ENCODE assay signal across 7 cellular contexts in genomic region chr5:7850533-7851239, GRCh38. TPM values are rescaled to one million over a fixed set of nuclear protein-coding genes. Genes with fewer than 3 reads are reported as not detected.
A peak's percentile ranks its signal among the peaks of the same experiment; 100 is the strongest.
DNase-seq lines count a peak whose midpoint lies in the region; ATAC-seq and TF ChIP-seq lines count a peak whose summit lies in the region.

Gene CFAP90, minus strand, starts transcription at chr5:7851133. Its CDS starts 112 bp downstream, at chr5:7851021.

- no peaks in the 10 kb centered on the region for H3K79me2 ChIP-seq in mammary epithelial cell (ENCODE audit: insufficient read depth, low read length)

- H3K27ac ChIP-seq in mammary epithelial cell (ENCODE audit: insufficient read depth, low read depth, low read length) = no peak within 1 kb of the TSS

- H3K4me3 ChIP-seq in mammary epithelial cell (replicated peaks in 1 of 3; ENCODE audit: insufficient read depth in 1 of 3, low read depth in 2 of 3, low read length in 3 of 3) = peak within 1 kb of the TSS in 2 of 3 experiments; percentile 43

- intact Hi-C loops in mammary epithelial cell (cut with micrococcal nuclease) = no loop called here

- dilution Hi-C loops in mammary epithelial cell (cut with HindIII; ENCODE audit: low sequenced_read_pairs) = no loop called here

- H3K27ac Mint-ChIP-seq in stimulated activated effector memory CD8-positive, alpha-beta T cell treated with anti-CD3 and anti-CD28 coated beads, Interleukin-12 subunit alpha, Interleukin-12 subunit beta, amount 100 ng/mL, for 72 hours = no peak within 1 kb of the TSS

- TF ChIP-seq CTCF in mammary epithelial cell (conservative IDR thresholded peaks at IDR 0.05 in 1 of 2, IDR thresholded peaks at IDR 0.05 in 1 of 2; ENCODE audit: extremely low read depth in 1 of 2, insufficient read depth in 1 of 2, low read depth in 1 of 2, low read length in 2 of 2) = peak in 1 of 2 donors; percentile 32

- peaks cover 2% of the 10 kb centered on the region for H3K9me3 Mint-ChIP-seq in stimulated activated effector memory CD8-positive, alpha-beta T cell treated with anti-CD3 and anti-CD28 coated beads, Interleukin-12 subunit alpha, Interleukin-12 subunit beta, amount 100 ng/mL, for 72 hours

- H4K20me1 ChIP-seq in mammary epithelial cell (ENCODE audit: insufficient read depth, low read length) = no peaks in the 10 kb centered on the region

- DNase-seq in G401 (ENCODE audit: low spot score) (peak; percentile 8), NCI-H510A treated with DMSO at 0.1 percent for 48 hours (lab: John Stamatoyannopoulos, UW) (peak; percentile 57), mammary epithelial cell (no peak), iris pigment epithelial cell (ENCODE audit: low read depth) (peak; percentile 57)
- no peak for DNase-seq in stimulated activated effector memory CD8-positive, alpha-beta T cell treated with anti-CD3 and anti-CD28 coated beads, Interleukin-12 subunit alpha, Interleukin-12 subunit beta, amount 100 ng/mL, for 72 hours (ENCODE audit: low spot score in 2 of 2)

- peak within 1 kb of the TSS; percentile 70 for H3K4me3 Mint-ChIP-seq in stimulated activated effector memory CD8-positive, alpha-beta T cell treated with anti-CD3 and anti-CD28 coated beads, Interleukin-12 subunit alpha, Interleukin-12 subunit beta, amount 100 ng/mL, for 72 hours

- H3K4me2 ChIP-seq in mammary epithelial cell (ENCODE audit: insufficient read depth, low read depth, low read length) = peak within 1 kb of the TSS; percentile 87

- CTCF ChIA-PET in mammary epithelial cell (lab: Charles Lee; ENCODE audit: low non-redundant PET) = no interaction called here

- H3K27me3 ChIP-seq in mammary epithelial cell (ENCODE audit: insufficient read depth, low read length) = peaks cover 7% of the 10 kb centered on the region

- in situ Hi-C loops in G401 (cut with HindIII; ENCODE audit: low sequenced_read_pairs) (no loop called here), mammary epithelial cell (cut with MboI; ENCODE audit: low sequenced_read_pairs in 2 of 2) (loop anchor here in 1 of 2 donors (25.0 kb wide), 1 partner anchor 1088 kb away; no protein-coding TSS in a partner anchor)

- BruUV-seq in mammary epithelial cell (replicated peaks; lab: Mats Ljungman, UMichigan) = no TSS peak

- H3K36me3 Mint-ChIP-seq in stimulated activated effector memory CD8-positive, alpha-beta T cell treated with anti-CD3 and anti-CD28 coated beads, Interleukin-12 subunit alpha, Interleukin-12 subunit beta, amount 100 ng/mL, for 72 hours = no peaks in the 10 kb centered on the region

- H3K9ac ChIP-seq in mammary epithelial cell (ENCODE audit: insufficient read depth, low read length) = no peak within 1 kb of the TSS

- H2AFZ ChIP-seq in mammary epithelial cell (ENCODE audit: low read depth, low read length) = peak within 1 kb of the TSS; percentile 82

- WGBS in mammary epithelial cell (ENCODE audit: low coverage, missing lambda C conversion rate) = 11% methylated on average over 3 of the region's 70 CpGs

- H3K36me3 ChIP-seq in mammary epithelial cell (ENCODE audit: insufficient read depth, low read length) = no peaks in the 10 kb centered on the region

- ATAC-seq in stimulated activated effector memory CD8-positive, alpha-beta T cell treated with anti-CD3 and anti-CD28 coated beads, Interleukin-12 subunit alpha, Interleukin-12 subunit beta, amount 100 ng/mL, for 72 hours = peak; percentile 34
- ATAC-seq in HG02970 (IDR thresholded peaks at IDR 0.05; ENCODE audit: low FRiP score, unreplicated experiment) (no peak), HG03571 (IDR thresholded peaks at IDR 0.05; ENCODE audit: unreplicated experiment) (no peak)

- peaks cover 17% of the 10 kb centered on the region for H3K4me1 Mint-ChIP-seq in stimulated activated effector memory CD8-positive, alpha-beta T cell treated with anti-CD3 and anti-CD28 coated beads, Interleukin-12 subunit alpha, Interleukin-12 subunit beta, amount 100 ng/mL, for 72 hours

- no peaks in the 10 kb centered on the region for H3K9me3 ChIP-seq in mammary epithelial cell (replicated peaks; ENCODE audit: insufficient read depth, low read length)

- peaks cover 6% of the 10 kb centered on the region for H3K4me1 ChIP-seq in mammary epithelial cell (ENCODE audit: insufficient read depth, low read length)

RNA-seq across cellular contexts. Expression of gene CFAP90, which starts in this region (rescaled TPM):
- total RNA-seq in G401 (2014; rRNA removed; shearing (Covaris generic)) = 0.25 TPM in 1 of 2 replicates, not detected in the other
- not detected for total RNA-seq in mammary epithelial cell
- 0.03 TPM for polyA plus RNA-seq in mammary epithelial cell
- not detected for polyA minus RNA-seq in mammary epithelial cell

Comparison
In these comparisons a context has a peak if more than half of its experiments do, and no peak if none do; other contexts are left out.
1. Peak in DNase-seq in G401; RNA of the gene not detected or under 1 TPM.
2. DNase-seq: peak in NCI-H510A treated with DMSO at 0.1 percent for 48 hours (single experiment) and iris pigment epithelial cell (single experiment); none in mammary epithelial cell (single experiment) and stimulated activated effector memory CD8-positive, alpha-beta T cell treated with anti-CD3 and anti-CD28 coated beads, Interleukin-12 subunit alpha, Interleukin-12 subunit beta, amount 100 ng/mL, for 72 hours (0 of 2).